Comparison of ENCODE assay signal across 11 cellular contexts in the genomic region with DNA sequence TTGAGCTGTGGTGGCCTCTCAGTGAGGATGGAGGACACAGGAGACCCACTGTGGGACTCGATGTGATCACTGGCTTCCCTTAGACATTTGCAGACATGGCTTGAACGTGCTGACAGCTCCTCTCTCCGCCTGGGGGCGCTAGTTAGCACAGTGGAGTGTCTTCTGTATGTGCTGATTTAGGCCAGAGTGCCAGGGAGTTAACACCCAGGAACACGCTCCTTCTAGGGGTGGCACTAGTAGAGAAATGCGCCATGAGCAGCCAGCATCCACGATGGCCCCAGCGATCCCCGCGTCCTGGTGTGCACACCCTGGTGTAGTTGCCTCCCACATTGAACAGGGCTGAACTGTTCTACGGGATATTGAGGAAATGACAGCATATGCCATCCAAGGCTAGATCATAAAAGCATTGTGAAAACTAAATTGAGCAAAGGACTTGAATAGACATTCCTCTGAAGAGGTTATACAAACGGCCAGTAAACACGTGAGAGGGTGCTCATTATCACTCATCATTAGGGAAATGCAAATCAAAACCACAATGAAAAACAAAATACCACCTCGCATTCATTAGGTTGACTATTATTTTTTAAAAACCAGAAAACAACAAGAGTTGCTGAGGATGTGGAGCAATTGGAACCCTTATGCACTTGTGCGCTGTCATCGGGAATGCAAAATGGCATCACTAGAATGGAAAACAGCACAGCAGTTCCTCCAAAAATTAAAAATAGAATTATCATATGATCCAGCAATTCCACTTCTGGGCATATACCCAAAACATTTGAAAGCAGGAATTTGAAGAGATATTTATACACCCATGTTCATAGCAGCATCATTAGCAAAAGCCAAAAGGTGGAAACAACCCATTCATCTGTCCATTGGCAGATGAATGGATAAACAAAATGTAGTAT. TPM values are rescaled to one million over a fixed set of nuclear protein-coding genes. Genes with fewer than 3 reads are reported as not detected.
A peak's percentile ranks its signal among the peaks of the same experiment; 100 is the strongest.
DNase-seq lines count a peak whose midpoint lies in the region; ATAC-seq, FAIRE-seq and TF ChIP-seq lines count a peak whose summit lies in the region.
"Had no signal": no experiment of that assay in that cellular context is flagged by ENCODE, and none has a peak within 500 bp of the region (broad histone marks: within the 10 kb centered on the region; RNA-seq: fewer than 3 reads in every experiment).

No MANE protein-coding gene starts in this region.

- no peaks in the 10 kb centered on the region for H4K20me1 ChIP-seq in HepG2 (ENCODE audit: insufficient read depth, low read length)

- H3K27me3 ChIP-seq in HepG2 (ENCODE audit: control insufficient read depth in 1 of 2, insufficient read depth in 2 of 2, low read length in 2 of 2) (peaks cover 0 to 4% of the 10 kb centered on the region in 2 experiments; a peak in 1 of 5 replicates), right lobe of liver (no peaks in the 10 kb centered on the region)
- H3K27me3 ChIP-seq: neutrophil had no signal

- H3K4me1 ChIP-seq in HepG2 (ENCODE audit: insufficient read depth, low read length) (no peaks in the 10 kb centered on the region), right lobe of liver (no peaks in the 10 kb centered on the region)

- ATAC-seq in HepG2 (peak; percentile 48; the same call in 2 of the 3 replicates), right lobe of liver (no peak), Right ventricle myocardium superior (ENCODE audit: poor library complexity) (peak; percentile 77), HG03196 (IDR thresholded peaks at IDR 0.05; ENCODE audit: unreplicated experiment) (no peak)

- no peak overlapping the region for H3K4me3 ChIP-seq in HepG2 (replicated peaks in 1 of 3; ENCODE audit: insufficient read depth in 1 of 3, low read depth in 2 of 3, low read length in 3 of 3)
- no peak overlapping the region for H3K4me3 ChIP-seq in right lobe of liver
- H3K4me3 ChIP-seq: SK-N-MC had no signal

- TF ChIP-seq POLR2A in HepG2 (IDR thresholded peaks at IDR 0.05; ENCODE audit: insufficient read depth in 1 of 2, low read depth in 2 of 2, low read length in 2 of 2) (no peak), right lobe of liver (IDR thresholded peaks at IDR 0.05) (no peak)

- no peak overlapping the region for H3K9ac ChIP-seq in HepG2 (ENCODE audit: insufficient read depth, low read depth, low read length)

- no peak overlapping the region for H2AFZ ChIP-seq in HepG2 (ENCODE audit: low read length)

- no TSS peak for BruUV-seq in HepG2 (replicated peaks; lab: Mats Ljungman, UMichigan)

- no peak for TF ChIP-seq RAD21 in HepG2 (CRISPR knock-in tag; IDR thresholded peaks at IDR 0.05)

- no peaks in the 10 kb centered on the region for H3K79me2 ChIP-seq in HepG2 (ENCODE audit: insufficient read depth, low read length)

- in situ Hi-C loops in HepG2 (cut with HindIII; ENCODE audit: extremely low pct_ligation_motif_present, low pct_unique_long_range_greater_than_20kb), result no loop called here

- POLR2A ChIA-PET in HepG2 (lab: Yijun Ruan, JAX), result no interaction called here

- TF ChIP-seq CTCF in HepG2 (CRISPR knock-in tag; IDR thresholded peaks at IDR 0.05), result peak; percentile 50
- TF ChIP-seq CTCF in right lobe of liver (IDR thresholded peaks at IDR 0.05), result no peak

- no peak for FAIRE-seq in HepG2 (lab: Jason Lieb, UNC)

- CTCF ChIA-PET in HepG2 (lab: Yijun Ruan, JAX; ENCODE audit: low intra/inter-chr PET ratio, low total read pairs), result no interaction called here

- DNase-seq in HepG2 (ENCODE audit: low spot score) (no peak), right lobe of liver (no peak), RPMI7951 (ENCODE audit: low read depth) (peak; percentile 23), Right ventricle myocardium superior (no peak), NCI-H2227 treated with DMSO at 0.1 percent for 48 hours (lab: John Stamatoyannopoulos, UW) (no peak), NCI-H187 (lab: John Stamatoyannopoulos, UW) (no peak)
- DNase-seq in effector CD8-positive, alpha-beta T cell (lab: John Stamatoyannopoulos, UW), result no peak

- 60% methylated on average over 16 of the region's 16 CpGs for WGBS in HepG2 (ENCODE audit: low lambda C conversion rate)
- WGBS in right lobe of liver (ENCODE audit: insufficient coverage, low coverage, low lambda C conversion rate, missing lambda C conversion rate), result 42% methylated on average over 11 of the region's 16 CpGs

- H3K27ac ChIP-seq in HepG2 (ENCODE audit: extremely low read length, insufficient read depth, low read length) (no peak overlapping the region), right lobe of liver (no peak overlapping the region)
- H3K27ac ChIP-seq: neutrophil, SK-N-MC had no signal

- no peaks in the 10 kb centered on the region for H3K9me3 ChIP-seq in HepG2 (ENCODE audit: low read length)
- no peaks in the 10 kb centered on the region for H3K9me3 ChIP-seq in right lobe of liver
- H3K9me3 ChIP-seq: neutrophil had no signal

- H3K4me2 ChIP-seq in HepG2 (ENCODE audit: low read depth, low read length), result no peak overlapping the region

- TF ChIP-seq EP300 in HepG2 (IDR thresholded peaks at IDR 0.05; ENCODE audit: low read depth in 2 of 2, low read length in 2 of 2) (no peak), HepG2 (CRISPR knock-in tag; IDR thresholded peaks at IDR 0.05; ENCODE audit: borderline replicate concordance) (no peak)

- H3K36me3 ChIP-seq in HepG2 (replicated peaks in 1 of 2; ENCODE audit: control insufficient read depth in 1 of 2, insufficient read depth in 2 of 2, low read length in 2 of 2), result no peaks in the 10 kb centered on the region
- no peaks in the 10 kb centered on the region for H3K36me3 ChIP-seq in right lobe of liver
- H3K36me3 ChIP-seq: neutrophil had no signal

- intact Hi-C loops in HepG2 (cut with micrococcal nuclease; ENCODE audit: unreplicated experiment), result no loop called here
- intact Hi-C loops in right lobe of liver (cut with DNase I), result no loop called here
- intact Hi-C loops in Right ventricle myocardium superior (cut with DNase I), result no loop called here

TF ChIP-seq in HepG2, 621 proteins besides CTCF, POLR2A, EP300 and RAD21 (continues in another document):
- no peak for TF ChIP-seq ZNF383 (CRISPR knock-in tag; IDR thresholded peaks at IDR 0.05; ENCODE audit: borderline replicate concordance)

RNA-seq across cellular contexts. Expression of gene NMUR1, which starts 11.6 kb away (rescaled TPM):
- total RNA-seq in HepG2 (2016; rRNA removed; fragmentation: Illumina TruSeq; extraction: Trizol) (not detected in 2 replicates), right lobe of liver (under 1 TPM; 0.11 to 0.66 (median 0.36) TPM), Right ventricle myocardium superior (0.22 TPM)
- total RNA-seq in HepG2 (2016; cell fraction: cytosol; rRNA removed; fragmentation: Illumina TruSeq; extraction: Trizol; ENCODE audit: low read depth), result not detected in 2 replicates
- not detected in 2 replicates for total RNA-seq in HepG2 (2016; cell fraction: insoluble cytoplasmic fraction; rRNA removed; fragmentation: Illumina TruSeq; extraction: Trizol)
- not detected in 2 replicates for total RNA-seq in HepG2 (2016; cell fraction: membrane; rRNA removed; fragmentation: Illumina TruSeq; extraction: Trizol)
- not detected in 2 replicates for total RNA-seq in HepG2 (2016; cell fraction: nucleus; rRNA removed; fragmentation: Illumina TruSeq; extraction: Trizol)
- not detected in 2 replicates for polyA plus RNA-seq in HepG2 (2011; rRNA removed)
- not detected in 2 replicates for polyA plus RNA-seq in HepG2 (2011; cell fraction: cytosol; rRNA removed)
- not detected in 2 replicates for polyA plus RNA-seq in HepG2 (2011; cell fraction: nucleus; rRNA removed)
- polyA plus RNA-seq in HepG2 (2012), result not detected in 2 replicates
- polyA plus RNA-seq in HepG2 (2016; cell fraction: cytosol; fragmentation: Illumina TruSeq; extraction: Trizol; ENCODE audit: low read depth), result not detected in 2 replicates
- not detected in 2 replicates for polyA plus RNA-seq in HepG2 (2016; cell fraction: insoluble cytoplasmic fraction; fragmentation: Illumina TruSeq; extraction: Trizol; ENCODE audit: low read depth)
- polyA plus RNA-seq in HepG2 (2016; cell fraction: membrane; fragmentation: Illumina TruSeq; extraction: Trizol; ENCODE audit: low read depth), result not detected in 2 replicates
- not detected in 2 replicates for polyA plus RNA-seq in HepG2 (2016; cell fraction: nucleus; fragmentation: Illumina TruSeq; extraction: Trizol; ENCODE audit: insufficient read depth, low read depth)
- polyA minus RNA-seq in HepG2 (2011; rRNA and poly(A)+ RNA removed; ENCODE audit: low replicate concordance), result not detected in 2 replicates
- polyA minus RNA-seq in HepG2 (2011; cell fraction: cytosol; rRNA and poly(A)+ RNA removed), result not detected in 2 replicates
- not detected in 2 replicates for polyA minus RNA-seq in HepG2 (2011; cell fraction: nucleus; rRNA and poly(A)+ RNA removed)
- not detected in 2 replicates for total RNA-seq in RPMI7951 (2014; rRNA removed; shearing (Covaris generic))

RNA-seq across cellular contexts. Expression of gene TEX44, which starts 50.8 kb away (rescaled TPM):
- not detected in 2 replicates for total RNA-seq in HepG2 (2016; rRNA removed; fragmentation: Illumina TruSeq; extraction: Trizol)
- total RNA-seq in HepG2 (2016; cell fraction: cytosol; rRNA removed; fragmentation: Illumina TruSeq; extraction: Trizol; ENCODE audit: low read depth), result not detected in 2 replicates
- total RNA-seq in HepG2 (2016; cell fraction: insoluble cytoplasmic fraction; rRNA removed; fragmentation: Illumina TruSeq; extraction: Trizol), result not detected in 2 replicates
- not detected in 2 replicates for total RNA-seq in HepG2 (2016; cell fraction: membrane; rRNA removed; fragmentation: Illumina TruSeq; extraction: Trizol)
- not detected in 2 replicates for total RNA-seq in HepG2 (2016; cell fraction: nucleus; rRNA removed; fragmentation: Illumina TruSeq; extraction: Trizol)
- polyA plus RNA-seq in HepG2 (2011; rRNA removed), result not detected in 2 replicates
- not detected in 2 replicates for polyA plus RNA-seq in HepG2 (2011; cell fraction: cytosol; rRNA removed)
- not detected in 2 replicates for polyA plus RNA-seq in HepG2 (2011; cell fraction: nucleus; rRNA removed)
- not detected in 2 replicates for polyA plus RNA-seq in HepG2 (2012)
- not detected in 2 replicates for polyA plus RNA-seq in HepG2 (2016; cell fraction: cytosol; fragmentation: Illumina TruSeq; extraction: Trizol; ENCODE audit: low read depth)
- not detected in 2 replicates for polyA plus RNA-seq in HepG2 (2016; cell fraction: insoluble cytoplasmic fraction; fragmentation: Illumina TruSeq; extraction: Trizol; ENCODE audit: low read depth)
- polyA plus RNA-seq in HepG2 (2016; cell fraction: membrane; fragmentation: Illumina TruSeq; extraction: Trizol; ENCODE audit: low read depth), result not detected in 2 replicates
- polyA plus RNA-seq in HepG2 (2016; cell fraction: nucleus; fragmentation: Illumina TruSeq; extraction: Trizol; ENCODE audit: insufficient read depth, low read depth), result not detected in 2 replicates
- not detected in 2 replicates for polyA minus RNA-seq in HepG2 (2011; rRNA and poly(A)+ RNA removed; ENCODE audit: low replicate concordance)
- polyA minus RNA-seq in HepG2 (2011; cell fraction: cytosol; rRNA and poly(A)+ RNA removed), result not detected in 2 replicates
- polyA minus RNA-seq in HepG2 (2011; cell fraction: nucleus; rRNA and poly(A)+ RNA removed), result not detected in 2 replicates
- not detected for total RNA-seq in right lobe of liver
- not detected in 2 replicates for total RNA-seq in RPMI7951 (2014; rRNA removed; shearing (Covaris generic))
- not detected for total RNA-seq in Right ventricle myocardium superior
- total RNA-seq: fibroblast of lung had no signal
- polyA plus RNA-seq: fibroblast of lung had no signal

Comparison
In these comparisons a context has a peak if more than half of its experiments do, and no peak if none do; other contexts are left out.
1. ATAC-seq: peak in HepG2 (single experiment) and Right ventricle myocardium superior (single experiment); none in right lobe of liver (0 of 4) and HG03196 (single experiment).